In genomic region chr6:20900396-20901160, GRCh38 we compare ENCODE assay signal across 10 cellular contexts.
DNase-seq lines count a peak whose midpoint lies in the region; ATAC-seq and TF ChIP-seq lines count a peak whose summit lies in the region.
"Had no signal": no experiment of that assay in that cellular context is flagged by ENCODE, and none has a peak within 500 bp of the region (broad histone marks: within the 10 kb centered on the region; RNA-seq: fewer than 3 reads in every experiment).

No MANE protein-coding gene starts in this region.

- H3K4me3 ChIP-seq in brain microvascular endothelial cell (ENCODE audit: low read depth, low read length): no peak overlapping the region
- H3K4me3 ChIP-seq: SK-N-MC had no signal

- H3K4me3 Mint-ChIP-seq in T-helper 17 cell: no peak overlapping the region

- in situ Hi-C loops in brain microvascular endothelial cell (cut with HindIII; ENCODE audit: low pct_ligation_motif_present, low sequenced_read_pairs): no loop called here

- H3K4me1 Mint-ChIP-seq in T-helper 17 cell: no peaks in the 10 kb centered on the region

- H3K36me3 Mint-ChIP-seq in T-helper 17 cell (ENCODE audit: low read depth): peaks cover 2% of the 10 kb centered on the region

- no peak for TF ChIP-seq CTCF in brain microvascular endothelial cell (IDR thresholded peaks at IDR 0.05; ENCODE audit: low read depth, low read length, missing control alignments)

- H3K27me3 ChIP-seq in brain microvascular endothelial cell (replicated peaks): no peaks in the 10 kb centered on the region

- H3K27ac ChIP-seq in brain microvascular endothelial cell: no peak overlapping the region
- H3K27ac ChIP-seq: SK-N-MC had no signal

- no peak overlapping the region for H3K27ac Mint-ChIP-seq in T-helper 17 cell

- peak; percentile 86 for DNase-seq in NCI-H524 treated with DMSO at 0.1 percent for 48 hours (lab: John Stamatoyannopoulos, UW)
- DNase-seq in SK-N-DZ (ENCODE audit: low spot score): no peak
- no peak for DNase-seq in T-helper 17 cell
- no peak for DNase-seq in NOMO-1 (lab: John Stamatoyannopoulos, UW; ENCODE audit: unreplicated experiment in 2 of 2)
- no peak for DNase-seq in brain microvascular endothelial cell
- DNase-seq: MV-4-11 had no signal

- no peaks in the 10 kb centered on the region for H3K27me3 Mint-ChIP-seq in T-helper 17 cell

- no peaks in the 10 kb centered on the region for H3K36me3 ChIP-seq in brain microvascular endothelial cell (replicated peaks)

- H3K9me3 ChIP-seq in T-helper 17 cell (ENCODE audit: control insufficient read depth, low read length, poor library complexity, severe bottlenecking): no peaks in the 10 kb centered on the region

- ATAC-seq in GM18868 (IDR thresholded peaks at IDR 0.05; ENCODE audit: unreplicated experiment): peak; percentile 87
- peak; percentile 85 for ATAC-seq in GM21515 (IDR thresholded peaks at IDR 0.05; ENCODE audit: unreplicated experiment)
- peak; percentile 94 for ATAC-seq in HG03097 (IDR thresholded peaks at IDR 0.05; ENCODE audit: low FRiP score, unreplicated experiment)
- ATAC-seq in T-helper 17 cell: no peak
